ENCODE assay signal across 16 cellular contexts in genomic region chr9:122218070-122218884, GRCh38. TPM values are rescaled to one million over a fixed set of nuclear protein-coding genes. Genes with fewer than 3 reads are reported as not detected.
DNase-seq lines count a peak whose midpoint lies in the region; ATAC-seq and TF ChIP-seq lines count a peak whose summit lies in the region.
"Had no signal": no experiment of that assay in that cellular context is flagged by ENCODE, and none has a peak within 500 bp of the region (broad histone marks: within the 10 kb centered on the region; RNA-seq: fewer than 3 reads in every experiment).

No MANE protein-coding gene starts in this region.

- H3K4me1 Mint-ChIP-seq in activated T-cell treated with anti-CD3 and anti-CD28 coated beads, Interleukin-2, amount 50 U/mL, for 4 hours (ENCODE audit: low read depth): peaks cover 27% of the 10 kb centered on the region
- H3K4me1 Mint-ChIP-seq in endothelial cell (ENCODE audit: unreplicated experiment): peaks cover 55% of the 10 kb centered on the region

- H3K4me1 ChIP-seq in Loucy (ENCODE audit: insufficient read depth, low read length, poor library complexity, severe bottlenecking): peaks cover 14% of the 10 kb centered on the region
- H3K4me1 ChIP-seq in skeletal muscle tissue (ENCODE audit: control insufficient read depth in 3 of 3, insufficient read depth in 3 of 3, low read length in 3 of 3): peaks cover 27 to 39% (median 29%) of the 10 kb centered on the region in 3 donors

- peaks cover 85% of the 10 kb centered on the region for H3K27me3 Mint-ChIP-seq in activated T-cell treated with anti-CD3 and anti-CD28 coated beads, Interleukin-2, amount 50 U/mL, for 4 hours (ENCODE audit: low read depth)
- peaks cover 34% of the 10 kb centered on the region for H3K27me3 Mint-ChIP-seq in endothelial cell (ENCODE audit: unreplicated experiment)

- H3K27ac ChIP-seq in skeletal muscle tissue (ENCODE audit: low read depth, low read length): no peak overlapping the region
- H3K27ac ChIP-seq: heart left ventricle, right atrium auricular region had no signal

- H3K4me2 ChIP-seq in Loucy (ENCODE audit: low read depth, low read length, poor library complexity, severe bottlenecking): peak overlapping the region; percentile 34

- TF ChIP-seq CTCF in Loucy (conservative IDR thresholded peaks at IDR 0.05; ENCODE audit: low read length) (no peak), endothelial cell (IDR thresholded peaks at IDR 0.05; ENCODE audit: unreplicated experiment) (no peak)

- H3F3A ChIP-seq in Loucy (ENCODE audit: low read depth): no peaks in the 10 kb centered on the region

- H3K36me3 Mint-ChIP-seq in activated T-cell treated with anti-CD3 and anti-CD28 coated beads, Interleukin-2, amount 50 U/mL, for 4 hours (ENCODE audit: insufficient read depth): no peaks in the 10 kb centered on the region
- H3K36me3 Mint-ChIP-seq in endothelial cell (ENCODE audit: low read depth, unreplicated experiment): peaks cover 20% of the 10 kb centered on the region
- H3K36me3 Mint-ChIP-seq: activated naive CD4-positive, alpha-beta T cell treated with anti-CD3 and anti-CD28 coated beads, Interleukin-2, amount 50 U/mL, for 72 hours had no signal

- no peaks in the 10 kb centered on the region for H3K9me2 ChIP-seq in Loucy (replicated peaks; ENCODE audit: low read depth, low read length)

- H4K20me1 ChIP-seq in Loucy (ENCODE audit: insufficient read depth, low read length, poor library complexity, severe bottlenecking): no peaks in the 10 kb centered on the region

- no peak for DNase-seq in activated T-cell treated with anti-CD3 and anti-CD28 coated beads, Interleukin-2, amount 50 U/mL, for 4 hours
- DNase-seq in activated T-cell treated with anti-CD3 and anti-CD28 coated beads, Interleukin-2, amount 50 U/mL, for 1 hour: no peak
- DNase-seq in endothelial cell (ENCODE audit: low spot score): no peak
- no peak for DNase-seq in NCI-H2081 treated with DMSO at 0.1 percent for 48 hours (lab: John Stamatoyannopoulos, UW)
- DNase-seq in effector CD8-positive, alpha-beta T cell (lab: John Stamatoyannopoulos, UW): no peak
- DNase-seq: activated CD4-positive, alpha-beta T cell treated with anti-CD3 and anti-CD28 coated beads for 4 hours; effector memory CD4-positive, alpha-beta T cell; heart left ventricle; MG63; NCI-H510A had no signal

- H3K27me3 ChIP-seq in Loucy (ENCODE audit: insufficient read depth, low read length, poor library complexity, severe bottlenecking): no peaks in the 10 kb centered on the region
- H3K27me3 ChIP-seq in skeletal muscle tissue (ENCODE audit: control insufficient read depth in 3 of 3, insufficient read depth in 3 of 3, low read length in 3 of 3): peaks cover 80 to 95% (median 80%) of the 10 kb centered on the region in 3 donors

- H3K9ac ChIP-seq in Loucy (ENCODE audit: low read depth, low read length, poor library complexity, severe bottlenecking) (no peak overlapping the region), skeletal muscle tissue (ENCODE audit: low read depth in 1 of 3, low read length in 3 of 3) (peak overlapping the region in 2 of 3 donors; percentile 23 to 66)

- H3K9me3 ChIP-seq in Loucy (ENCODE audit: insufficient read depth, low read depth, low read length) (no peaks in the 10 kb centered on the region), skeletal muscle tissue (ENCODE audit: control insufficient read depth in 3 of 3, low read length in 3 of 3) (no peaks in the 10 kb centered on the region)
- H3K9me3 ChIP-seq: heart left ventricle, MG63, right atrium auricular region had no signal

- H3K79me2 ChIP-seq in Loucy (ENCODE audit: insufficient read depth, low read length): no peaks in the 10 kb centered on the region

- no peaks in the 10 kb centered on the region for H3K9me3 Mint-ChIP-seq in activated T-cell treated with anti-CD3 and anti-CD28 coated beads, Interleukin-2, amount 50 U/mL, for 4 hours
- H3K9me3 Mint-ChIP-seq in endothelial cell (ENCODE audit: unreplicated experiment): no peaks in the 10 kb centered on the region
- H3K9me3 Mint-ChIP-seq: activated naive CD4-positive, alpha-beta T cell treated with anti-CD3 and anti-CD28 coated beads, Interleukin-2, amount 50 U/mL, for 72 hours had no signal

- peak overlapping the region; percentile 0 for H3K27ac Mint-ChIP-seq in endothelial cell (ENCODE audit: unreplicated experiment)
- H3K27ac Mint-ChIP-seq: activated naive CD4-positive, alpha-beta T cell treated with anti-CD3 and anti-CD28 coated beads, Interleukin-2, amount 50 U/mL, for 72 hours had no signal

- no peak overlapping the region; the same call in 1 of the 2 replicates for H2AFZ ChIP-seq in Loucy (ENCODE audit: low read length)

- H3K4me3 ChIP-seq in Loucy (ENCODE audit: low read length, poor library complexity, severe bottlenecking) (no peak overlapping the region), skeletal muscle tissue (ENCODE audit: low read length in 3 of 3) (peak overlapping the region; percentile 57 to 63 (median 60))
- H3K4me3 ChIP-seq: MG63 had no signal

- peak overlapping the region; percentile 57 for H3K4me3 Mint-ChIP-seq in activated T-cell treated with anti-CD3 and anti-CD28 coated beads, Interleukin-2, amount 50 U/mL, for 4 hours
- peak overlapping the region; percentile 29 for H3K4me3 Mint-ChIP-seq in endothelial cell (ENCODE audit: unreplicated experiment)

- H3K36me3 ChIP-seq in Loucy (ENCODE audit: insufficient read depth, low read length) (no peaks in the 10 kb centered on the region), skeletal muscle tissue (ENCODE audit: control insufficient read depth in 3 of 3, insufficient read depth in 3 of 3, low read length in 3 of 3) (peaks cover 0 to 2% (median 0%) of the 10 kb centered on the region in 3 donors)
- H3K36me3 ChIP-seq: heart left ventricle, MG63, right atrium auricular region had no signal

- ATAC-seq in activated T-cell treated with anti-CD3 and anti-CD28 coated beads, Interleukin-2, amount 50 U/mL, for 4 hours: no peak
- ATAC-seq in activated CD4-positive, CD25-positive, alpha-beta regulatory T cell treated with anti-CD3 and anti-CD28 coated beads, Interleukin-2, amount 50 U/mL, for 24 hours: no peak

RNA-seq across cellular contexts. Expression of gene LHX6, which starts 10.5 kb away (rescaled TPM):
- total RNA-seq in activated T-cell treated with anti-CD3 and anti-CD28 coated beads, Interleukin-2, amount 50 U/mL, for 4 hours: under 1 TPM in 1 of 3 donors, not detected in 2; 0.11 TPM
- total RNA-seq in endothelial cell (ENCODE audit: unreplicated experiment) (6.0 TPM), skeletal muscle tissue (2.1 TPM)

RNA-seq across cellular contexts. Expression of gene RBM18, which starts 46.4 kb away (rescaled TPM):
- 10 to 100 TPM; 32.4 to 37.8 (median 36.2) TPM for total RNA-seq in activated T-cell treated with anti-CD3 and anti-CD28 coated beads, Interleukin-2, amount 50 U/mL, for 4 hours
- total RNA-seq in endothelial cell (ENCODE audit: unreplicated experiment): 22.2 TPM
- total RNA-seq in skeletal muscle tissue: 7.3 TPM

RNA-seq across cellular contexts. Expression of gene MRRF, which starts 46.4 kb away (rescaled TPM):
- 10 to 100 TPM; 93.0 to 94.4 (median 93.3) TPM for total RNA-seq in activated T-cell treated with anti-CD3 and anti-CD28 coated beads, Interleukin-2, amount 50 U/mL, for 4 hours
- total RNA-seq in endothelial cell (ENCODE audit: unreplicated experiment): 40.3 TPM
- total RNA-seq in skeletal muscle tissue: 29.2 TPM

RNA-seq across cellular contexts. Expression of gene MORN5, which starts 58.6 kb away (rescaled TPM):
- not detected for total RNA-seq in activated T-cell treated with anti-CD3 and anti-CD28 coated beads, Interleukin-2, amount 50 U/mL, for 4 hours
- total RNA-seq in endothelial cell (ENCODE audit: unreplicated experiment) (0.64 TPM), skeletal muscle tissue (not detected)
- total RNA-seq: heart left ventricle, mesenteric fat pad, right atrium auricular region had no signal

RNA-seq across cellular contexts. Expression of gene NDUFA8, which starts 58.7 kb away (rescaled TPM):
- total RNA-seq in activated T-cell treated with anti-CD3 and anti-CD28 coated beads, Interleukin-2, amount 50 U/mL, for 4 hours: 10 to 100 TPM; 47.3 to 52.9 (median 50.3) TPM
- total RNA-seq in endothelial cell (ENCODE audit: unreplicated experiment) (45.2 TPM), skeletal muscle tissue (40.2 TPM)
